ENCODE assay signal across 8 cellular contexts in genomic region chr1:1614954-1615255, GRCh38. TPM values are rescaled to one million over a fixed set of nuclear protein-coding genes. Genes with fewer than 3 reads are reported as not detected.
DNase-seq lines count a peak whose midpoint lies in the region; ATAC-seq and TF ChIP-seq lines count a peak whose summit lies in the region.

No MANE protein-coding gene starts in this region.

- peaks cover 11% of the 10 kb centered on the region for H3K36me3 ChIP-seq in BJ (ENCODE audit: control insufficient read depth, insufficient read depth, low read length)
- no peaks in the 10 kb centered on the region for H3K36me3 ChIP-seq in effector memory CD4-positive, alpha-beta T cell (ENCODE audit: control insufficient read depth, insufficient read depth, low read length)
- H3K36me3 ChIP-seq in neural cell (ENCODE audit: insufficient read depth, low read length) = no peaks in the 10 kb centered on the region

- H3K27ac ChIP-seq in effector memory CD4-positive, alpha-beta T cell (ENCODE audit: insufficient read depth, low read length, poor library complexity, severe bottlenecking) = peak overlapping the region; percentile 100
- peak overlapping the region; percentile 99 for H3K27ac ChIP-seq in neural cell (ENCODE audit: low read length)

- no peaks in the 10 kb centered on the region for H3K9me2 ChIP-seq in neural cell (ENCODE audit: insufficient read depth, low read length)

- peak overlapping the region; percentile 99 for H3K9ac ChIP-seq in neural cell (ENCODE audit: low read length)

- H4K20me1 ChIP-seq in neural cell (ENCODE audit: insufficient read depth) = no peaks in the 10 kb centered on the region

- no peak overlapping the region for H2AFZ ChIP-seq in neural cell (ENCODE audit: low read depth, low read length)

- no peaks in the 10 kb centered on the region for H3K9me3 ChIP-seq in effector memory CD4-positive, alpha-beta T cell (ENCODE audit: control insufficient read depth, low read length)
- H3K9me3 ChIP-seq in neural cell (ENCODE audit: low read length) = no peaks in the 10 kb centered on the region

- H3K27me3 ChIP-seq in BJ (ENCODE audit: control insufficient read depth, insufficient read depth, low read length) (no peaks in the 10 kb centered on the region), neural cell (ENCODE audit: insufficient read depth, low read depth, low read length) (no peaks in the 10 kb centered on the region)
- H3K27me3 ChIP-seq in effector memory CD4-positive, alpha-beta T cell (replicated peaks; ENCODE audit: control insufficient read depth, insufficient read depth, low read length, poor library complexity, severe bottlenecking) = no peaks in the 10 kb centered on the region

- POLR2A ChIA-PET in BJ (lab: Charles Lee) = no interaction called here

- TF ChIP-seq POLR2A in NB4 (IDR thresholded peaks at IDR 0.05; ENCODE audit: extremely low read depth, insufficient read length) = peak; percentile 4

- ATAC-seq in GM18858 (IDR thresholded peaks at IDR 0.05; ENCODE audit: unreplicated experiment) = no peak
- no peak for ATAC-seq in GM21576 (IDR thresholded peaks at IDR 0.05; ENCODE audit: unreplicated experiment)

- TF ChIP-seq CTCF in BJ (IDR thresholded peaks at IDR 0.05; ENCODE audit: insufficient read depth, low read depth, low read length) = no peak
- TF ChIP-seq CTCF in NB4 (IDR thresholded peaks at IDR 0.05; ENCODE audit: low read depth, low read length) = no peak
- TF ChIP-seq CTCF in neural cell (IDR thresholded peaks at IDR 0.05; ENCODE audit: poor library complexity, severe bottlenecking) = no peak

- TF ChIP-seq EP300 in neural cell (conservative IDR thresholded peaks at IDR 0.05; ENCODE audit: poor library complexity, severe bottlenecking) = no peak

- peak overlapping the region; percentile 64 for H3K4me2 ChIP-seq in neural cell (ENCODE audit: low read length)

- H3K4me1 ChIP-seq in effector memory CD4-positive, alpha-beta T cell (ENCODE audit: control insufficient read depth, insufficient read depth, low read length, poor library complexity, severe bottlenecking) = peaks cover 14% of the 10 kb centered on the region

- CTCF ChIA-PET in BJ (lab: Yijun Ruan, JAX) = interaction anchor here (3.4 kb wide), 1 partner anchor 12 kb away, joined by 13 read pairs; no protein-coding TSS in a partner anchor

- DNase-seq in BJ (ENCODE audit: low read depth) (no peak), NB4 (ENCODE audit: low read depth) (no peak), NCI-H1417 treated with DMSO at 0.1 percent for 48 hours (lab: John Stamatoyannopoulos, UW) (no peak), globus pallidus (ENCODE audit: low spot score) (no peak)
- DNase-seq in effector memory CD4-positive, alpha-beta T cell = no peak

- peak; percentile 40 for TF ChIP-seq RAD21 in neural cell (conservative IDR thresholded peaks at IDR 0.05)

- H3K79me2 ChIP-seq in neural cell (replicated peaks; ENCODE audit: insufficient read depth, low read length) = peaks cover 13% of the 10 kb centered on the region

- H3F3A ChIP-seq in neural cell (ENCODE audit: insufficient read depth, low read length, poor library complexity, severe bottlenecking) = no peaks in the 10 kb centered on the region

- H3K4me3 ChIP-seq in BJ (ENCODE audit: low read depth, low read length) = peak overlapping the region; percentile 100
- peak overlapping the region; percentile 74 for H3K4me3 ChIP-seq in NB4 (ENCODE audit: low read depth, low read length)
- H3K4me3 ChIP-seq in effector memory CD4-positive, alpha-beta T cell (ENCODE audit: insufficient read depth, low read depth, low read length, poor library complexity, severe bottlenecking) = peak overlapping the region; percentile 100
- H3K4me3 ChIP-seq in neural cell (ENCODE audit: low read length) = peak overlapping the region; percentile 100

TF ChIP-seq in neural cell, 6 proteins besides CTCF, POLR2A, EP300 and RAD21:
- TF ChIP-seq POLR2AphosphoS5 (IDR thresholded peaks at IDR 0.05) (peak; percentile 58), TAF1 (IDR thresholded peaks at IDR 0.05; ENCODE audit: low read depth) (no peak), MXI1 (conservative IDR thresholded peaks at IDR 0.05; ENCODE audit: poor library complexity, severe bottlenecking) (peak; percentile 92), EZH2 (IDR thresholded peaks at IDR 0.05; ENCODE audit: borderline replicate concordance, insufficient read depth, low read length, poor library complexity, severe bottlenecking) (no peak), SMC3 (conservative IDR thresholded peaks at IDR 0.05; ENCODE audit: poor library complexity) (peak; percentile 20)
- TF ChIP-seq, protein P1, sequence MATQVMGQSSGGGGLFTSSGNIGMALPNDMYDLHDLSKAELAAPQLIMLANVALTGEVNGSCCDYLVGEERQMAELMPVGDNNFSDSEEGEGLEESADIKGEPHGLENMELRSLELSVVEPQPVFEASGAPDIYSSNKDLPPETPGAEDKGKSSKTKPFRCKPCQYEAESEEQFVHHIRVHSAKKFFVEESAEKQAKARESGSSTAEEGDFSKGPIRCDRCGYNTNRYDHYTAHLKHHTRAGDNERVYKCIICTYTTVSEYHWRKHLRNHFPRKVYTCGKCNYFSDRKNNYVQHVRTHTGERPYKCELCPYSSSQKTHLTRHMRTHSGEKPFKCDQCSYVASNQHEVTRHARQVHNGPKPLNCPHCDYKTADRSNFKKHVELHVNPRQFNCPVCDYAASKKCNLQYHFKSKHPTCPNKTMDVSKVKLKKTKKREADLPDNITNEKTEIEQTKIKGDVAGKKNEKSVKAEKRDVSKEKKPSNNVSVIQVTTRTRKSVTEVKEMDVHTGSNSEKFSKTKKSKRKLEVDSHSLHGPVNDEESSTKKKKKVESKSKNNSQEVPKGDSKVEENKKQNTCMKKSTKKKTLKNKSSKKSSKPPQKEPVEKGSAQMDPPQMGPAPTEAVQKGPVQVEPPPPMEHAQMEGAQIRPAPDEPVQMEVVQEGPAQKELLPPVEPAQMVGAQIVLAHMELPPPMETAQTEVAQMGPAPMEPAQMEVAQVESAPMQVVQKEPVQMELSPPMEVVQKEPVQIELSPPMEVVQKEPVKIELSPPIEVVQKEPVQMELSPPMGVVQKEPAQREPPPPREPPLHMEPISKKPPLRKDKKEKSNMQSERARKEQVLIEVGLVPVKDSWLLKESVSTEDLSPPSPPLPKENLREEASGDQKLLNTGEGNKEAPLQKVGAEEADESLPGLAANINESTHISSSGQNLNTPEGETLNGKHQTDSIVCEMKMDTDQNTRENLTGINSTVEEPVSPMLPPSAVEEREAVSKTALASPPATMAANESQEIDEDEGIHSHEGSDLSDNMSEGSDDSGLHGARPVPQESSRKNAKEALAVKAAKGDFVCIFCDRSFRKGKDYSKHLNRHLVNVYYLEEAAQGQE (IDR thresholded peaks at IDR 0.05; ENCODE audit: borderline replicate concordance) = peak; percentile 39

RNA-seq across cellular contexts. Expression of gene MIB2, which starts 0.4 kb away (rescaled TPM):
- polyA plus RNA-seq in BJ (2011; rRNA removed) = 14.8 and 23.1 TPM in 2 replicates
- polyA minus RNA-seq in BJ (2011; rRNA and poly(A)+ RNA removed) = 14.0 and 15.6 TPM in 2 replicates
- polyA plus RNA-seq in neural cell = 106 and 153 TPM in 2 replicates
- polyA minus RNA-seq in neural cell = 73.9 and 82.3 TPM in 2 replicates

RNA-seq across cellular contexts. Expression of gene FNDC10, which starts 15.0 kb away (rescaled TPM):
- polyA plus RNA-seq in BJ (2011; rRNA removed) = 2.7 and 4.4 TPM in 2 replicates
- polyA minus RNA-seq in BJ (2011; rRNA and poly(A)+ RNA removed) = 2.5 and 3.5 TPM in 2 replicates
- 4.5 and 6.2 TPM in 2 replicates for polyA plus RNA-seq in neural cell
- 6.3 and 8.0 TPM in 2 replicates for polyA minus RNA-seq in neural cell

RNA-seq across cellular contexts. Expression of gene MMP23B, which starts 17.1 kb away (rescaled TPM):
- polyA plus RNA-seq in BJ (2011; rRNA removed) = 3.1 and 5.7 TPM in 2 replicates
- 0.85 and 0.87 TPM in 2 replicates for polyA minus RNA-seq in BJ (2011; rRNA and poly(A)+ RNA removed)
- 0.98 and 4.3 TPM in 2 replicates for polyA plus RNA-seq in neural cell
- not detected in 2 replicates for polyA minus RNA-seq in neural cell

RNA-seq across cellular contexts. Expression of gene SSU72, which starts 40.2 kb away (rescaled TPM):
- polyA plus RNA-seq in BJ (2011; rRNA removed) = 101 and 121 TPM in 2 replicates
- polyA minus RNA-seq in BJ (2011; rRNA and poly(A)+ RNA removed) = 55.6 and 75.1 TPM in 2 replicates
- 56.2 and 66.3 TPM in 2 replicates for polyA plus RNA-seq in neural cell
- 46.0 and 47.7 TPM in 2 replicates for polyA minus RNA-seq in neural cell

RNA-seq across cellular contexts. Expression of gene CDK11B, which starts 43.9 kb away (rescaled TPM):
- polyA plus RNA-seq in BJ (2011; rRNA removed) = 5.9 and 6.3 TPM in 2 replicates
- polyA minus RNA-seq in BJ (2011; rRNA and poly(A)+ RNA removed) = 2.4 and 4.7 TPM in 2 replicates
- polyA plus RNA-seq in neural cell = 9.6 and 13.7 TPM in 2 replicates
- 9.5 and 11.6 TPM in 2 replicates for polyA minus RNA-seq in neural cell
